Comparison of ENCODE assay signal across 16 cellular contexts in genomic region chr20:35012227-35013069, GRCh38. TPM values are rescaled to one million over a fixed set of nuclear protein-coding genes. Genes with fewer than 3 reads are reported as not detected.
A peak's percentile ranks its signal among the peaks of the same experiment; 100 is the strongest.
DNase-seq lines count a peak whose midpoint lies in the region; ATAC-seq and TF ChIP-seq lines count a peak whose summit lies in the region.
"Had no signal": no experiment of that assay in that cellular context is flagged by ENCODE, and none has a peak within 500 bp of the region (broad histone marks: within the 10 kb centered on the region; RNA-seq: fewer than 3 reads in every experiment).

No MANE protein-coding gene starts in this region.

- no peaks in the 10 kb centered on the region for H4K20me1 ChIP-seq in fibroblast of lung (ENCODE audit: control insufficient read depth, extremely low read depth, insufficient read depth, low read length)

- H3K4me2 ChIP-seq in fibroblast of lung (ENCODE audit: extremely low read depth, insufficient read depth, low read length): no peak overlapping the region

- TF ChIP-seq CTCF in fibroblast of lung (conservative IDR thresholded peaks at IDR 0.05 in 1 of 2, IDR thresholded peaks at IDR 0.05 in 1 of 2; ENCODE audit: low read depth in 1 of 2, low read length in 2 of 2): no peak

- H3K4me3 ChIP-seq in fibroblast of lung (replicated peaks in 1 of 4; ENCODE audit: control extremely low read depth in 1 of 4, insufficient read depth in 1 of 4, low read depth in 3 of 4, low read length in 4 of 4) (no peak overlapping the region), mesodermal cell (ENCODE audit: extremely low read depth, insufficient read depth, low read length, poor library complexity, severe bottlenecking) (no peak overlapping the region)
- H3K4me3 ChIP-seq: heart right ventricle, MG63 had no signal

- H3K4me3 Mint-ChIP-seq in activated naive CD8-positive, alpha-beta T cell: no peak overlapping the region
- H3K4me3 Mint-ChIP-seq in activated naive CD8-positive, alpha-beta T cell treated with anti-CD3 and anti-CD28 coated beads for 36 hours: no peak overlapping the region
- H3K4me3 Mint-ChIP-seq: activated CD4-positive, alpha-beta T cell treated with anti-CD3 and anti-CD28 coated beads, Interleukin-2, amount 10 ng/mL, durations not matched to agents 7 days and 5 days; naive B cell; T-helper 2 cell treated with Interferon-gamma antibody and Interleukin-4, amounts not matched to agents 5 μg/mL and 100 μg/mL, for 36 hours had no signal

- no peaks in the 10 kb centered on the region for H3K9me3 Mint-ChIP-seq in activated naive CD8-positive, alpha-beta T cell (ENCODE audit: low read depth)
- H3K9me3 Mint-ChIP-seq in activated naive CD8-positive, alpha-beta T cell treated with anti-CD3 and anti-CD28 coated beads for 36 hours: no peaks in the 10 kb centered on the region
- H3K9me3 Mint-ChIP-seq: activated CD4-positive, alpha-beta T cell treated with anti-CD3 and anti-CD28 coated beads, Interleukin-2, amount 10 ng/mL, durations not matched to agents 7 days and 5 days; naive B cell; T-helper 2 cell treated with Interferon-gamma antibody and Interleukin-4, amounts not matched to agents 5 μg/mL and 100 μg/mL, for 36 hours had no signal

- H3K79me2 ChIP-seq in fibroblast of lung (ENCODE audit: control insufficient read depth, insufficient read depth, low read length): no peaks in the 10 kb centered on the region

- H3K4me1 ChIP-seq in fibroblast of lung (ENCODE audit: control insufficient read depth, extremely low read depth, insufficient read depth, low read length): peaks cover 6% of the 10 kb centered on the region
- peaks cover 31% of the 10 kb centered on the region for H3K4me1 ChIP-seq in mesodermal cell (ENCODE audit: control insufficient read depth, insufficient read depth, low read length, poor library complexity, severe bottlenecking)

- H3K27ac ChIP-seq in fibroblast of lung (ENCODE audit: insufficient read depth, low read length): peak overlapping the region; percentile 23
- peak overlapping the region; percentile 59 for H3K27ac ChIP-seq in mesodermal cell (ENCODE audit: low read depth, low read length, severe bottlenecking)

- peak overlapping the region; percentile 12 for H3K27ac Mint-ChIP-seq in activated naive CD8-positive, alpha-beta T cell
- H3K27ac Mint-ChIP-seq in activated naive CD8-positive, alpha-beta T cell treated with anti-CD3 and anti-CD28 coated beads for 36 hours: no peak overlapping the region
- H3K27ac Mint-ChIP-seq: activated CD4-positive, alpha-beta T cell treated with anti-CD3 and anti-CD28 coated beads, Interleukin-2, amount 10 ng/mL, durations not matched to agents 7 days and 5 days; T-helper 2 cell treated with Interferon-gamma antibody and Interleukin-4, amounts not matched to agents 5 μg/mL and 100 μg/mL, for 36 hours had no signal

- no peak for DNase-seq in activated naive CD8-positive, alpha-beta T cell treated with anti-CD3 and anti-CD28 coated beads for 36 hours
- DNase-seq in fibroblast of lung (ENCODE audit: low read depth in 2 of 2) (peak in 1 of 2 donors; percentile 30), ureter (ENCODE audit: low spot score) (peak; percentile 36), A172 (ENCODE audit: low spot score) (no peak), foreskin melanocyte (no peak)
- DNase-seq: activated CD4-positive, alpha-beta T cell treated with anti-CD3 and anti-CD28 coated beads, Interleukin-2, amount 10 ng/mL, durations not matched to agents 7 days and 5 days; heart right ventricle; kidney glomerular epithelial cell; MG63; naive B cell; NCI-H774; stimulated activated CD8-positive, alpha-beta memory T cell treated with anti-CD3 and anti-CD28 coated beads, Interleukin-4, amount 100 ng/mL, for 48 hours had no signal

- no peak for ATAC-seq in GM21367 (IDR thresholded peaks at IDR 0.05; ENCODE audit: unreplicated experiment)

- H3K9me3 ChIP-seq in fibroblast of lung (ENCODE audit: control insufficient read depth, insufficient read depth, low read depth, low read length): no peaks in the 10 kb centered on the region
- H3K9me3 ChIP-seq in mesodermal cell (ENCODE audit: control insufficient read depth, low read length): no peaks in the 10 kb centered on the region
- H3K9me3 ChIP-seq: heart right ventricle, MG63 had no signal

- no peaks in the 10 kb centered on the region for H3K4me1 Mint-ChIP-seq in activated naive CD8-positive, alpha-beta T cell (ENCODE audit: low read depth)
- no peaks in the 10 kb centered on the region for H3K4me1 Mint-ChIP-seq in activated naive CD8-positive, alpha-beta T cell treated with anti-CD3 and anti-CD28 coated beads for 36 hours

- 97% methylated on average over 11 to 13 of the region's 13 CpGs for WGBS in mesodermal cell (ENCODE audit: insufficient coverage in 2 of 2), 2 experiments

- no peaks in the 10 kb centered on the region for H3K27me3 Mint-ChIP-seq in activated naive CD8-positive, alpha-beta T cell
- H3K27me3 Mint-ChIP-seq in activated naive CD8-positive, alpha-beta T cell treated with anti-CD3 and anti-CD28 coated beads for 36 hours: no peaks in the 10 kb centered on the region
- H3K27me3 Mint-ChIP-seq: activated CD4-positive, alpha-beta T cell treated with anti-CD3 and anti-CD28 coated beads, Interleukin-2, amount 10 ng/mL, durations not matched to agents 7 days and 5 days; naive B cell had no signal

- H3K9ac ChIP-seq in fibroblast of lung (ENCODE audit: insufficient read depth, low read length): no peak overlapping the region

- H3K27me3 ChIP-seq in fibroblast of lung (ENCODE audit: control insufficient read depth, insufficient read depth, low read length): no peaks in the 10 kb centered on the region
- H3K27me3 ChIP-seq: heart right ventricle, MG63 had no signal

- H3K36me3 ChIP-seq in fibroblast of lung (ENCODE audit: control insufficient read depth, insufficient read depth, low read length) (peaks cover 37% of the 10 kb centered on the region), mesodermal cell (ENCODE audit: control insufficient read depth, insufficient read depth, low read length) (peaks cover 97% of the 10 kb centered on the region)

- H2AFZ ChIP-seq in fibroblast of lung (ENCODE audit: low read length): no peak overlapping the region

- H3K36me3 Mint-ChIP-seq in activated naive CD8-positive, alpha-beta T cell: peaks cover 5% of the 10 kb centered on the region
- peaks cover 12% of the 10 kb centered on the region for H3K36me3 Mint-ChIP-seq in activated naive CD8-positive, alpha-beta T cell treated with anti-CD3 and anti-CD28 coated beads for 36 hours

RNA-seq across cellular contexts. Expression of gene MYH7B, which starts 56.8 kb away (rescaled TPM):
- total RNA-seq in activated naive CD8-positive, alpha-beta T cell treated with anti-CD3 and anti-CD28 coated beads for 36 hours: under 1 TPM; 0.30 to 0.33 TPM
- total RNA-seq in fibroblast of lung (0.26 and 0.33 TPM in 2 replicates), ureter (1.4 TPM)
- polyA plus RNA-seq in fibroblast of lung: 0.01 and 0.03 TPM in 2 replicates
- polyA plus RNA-seq in fibroblast of lung (2012): 0.06 and 0.10 TPM in 2 replicates
- polyA minus RNA-seq in fibroblast of lung (ENCODE audit: low replicate concordance): not detected in 2 replicates
- 0.29 TPM for polyA plus RNA-seq in mesodermal cell (2013, experiment 1 of 2)
- polyA plus RNA-seq in mesodermal cell (2013, experiment 2 of 2): 0.51 TPM
- total RNA-seq in A172 (2014; rRNA removed; shearing (Covaris generic)): not detected in 2 replicates

RNA-seq across cellular contexts. Expression of gene GSS, which starts 56.8 kb away (rescaled TPM):
- 10 to 100 TPM; 48.0 to 50.3 TPM for total RNA-seq in activated naive CD8-positive, alpha-beta T cell treated with anti-CD3 and anti-CD28 coated beads for 36 hours
- 39.0 and 71.3 TPM in 2 replicates for total RNA-seq in fibroblast of lung
- polyA plus RNA-seq in fibroblast of lung: 55.3 and 68.8 TPM in 2 replicates
- polyA plus RNA-seq in fibroblast of lung (2012): 51.2 and 69.6 TPM in 2 replicates
- polyA minus RNA-seq in fibroblast of lung (ENCODE audit: low replicate concordance): 67.0 and 80.5 TPM in 2 replicates
- polyA plus RNA-seq in mesodermal cell (2013, experiment 1 of 2): 38.9 TPM
- polyA plus RNA-seq in mesodermal cell (2013, experiment 2 of 2): 38.0 TPM
- 56.6 TPM for total RNA-seq in ureter
- 150 and 151 TPM in 2 replicates for total RNA-seq in A172 (2014; rRNA removed; shearing (Covaris generic))
